9 cellular contexts compared by ENCODE assay signal in the genomic region with DNA sequence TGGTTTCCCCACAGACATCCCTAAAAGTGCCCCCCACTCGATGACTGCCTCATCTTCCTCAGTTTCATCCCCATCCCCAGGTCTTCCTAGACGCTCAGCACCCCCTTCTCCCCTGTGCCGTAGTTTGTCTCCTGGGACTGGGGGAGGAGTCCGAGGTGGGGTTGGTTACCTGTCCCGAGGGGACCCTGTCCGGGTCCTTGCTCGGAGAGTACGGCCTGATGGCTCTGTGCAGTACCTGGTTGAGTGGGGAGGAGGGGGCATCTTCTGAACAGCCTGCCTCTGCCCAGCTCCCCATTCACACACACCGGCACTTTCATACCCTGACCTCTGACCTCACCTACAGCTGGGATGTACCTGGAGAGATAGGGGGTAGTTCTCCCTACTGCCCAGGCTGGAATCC. TPM values are rescaled to one million over a fixed set of nuclear protein-coding genes. Genes with fewer than 3 reads are reported as not detected.
A peak's percentile ranks its signal among the peaks of the same experiment; 100 is the strongest.
DNase-seq lines count a peak whose midpoint lies in the region; ATAC-seq and TF ChIP-seq lines count a peak whose summit lies in the region.
"Had no signal": no experiment of that assay in that cellular context is flagged by ENCODE, and none has a peak within 500 bp of the region (broad histone marks: within the 10 kb centered on the region; RNA-seq: fewer than 3 reads in every experiment).

No MANE protein-coding gene starts in this region.

- peak overlapping the region; percentile 47 to 100 (median 88) for H3K27ac Mint-ChIP-seq in naive thymus-derived CD8-positive, alpha-beta T cell

- H3K27me3 ChIP-seq in BLaER1 (no peaks in the 10 kb centered on the region), Karpas-422 (ENCODE audit: low read length) (no peaks in the 10 kb centered on the region), breast epithelium (no peaks in the 10 kb centered on the region), thyroid gland (no peaks in the 10 kb centered on the region)

- peaks cover 37% of the 10 kb centered on the region for H3K79me2 ChIP-seq in Karpas-422 (ENCODE audit: low read length)

- H3K4me1 ChIP-seq in BLaER1 (peaks cover 80% of the 10 kb centered on the region), Karpas-422 (ENCODE audit: low read length) (peaks cover 63% of the 10 kb centered on the region), breast epithelium (peaks cover 5 to 16% of the 10 kb centered on the region in 2 donors), thyroid gland (peaks cover 19 to 56% of the 10 kb centered on the region in 2 donors)

- peak overlapping the region; percentile 81 for H3K9ac ChIP-seq in BLaER1
- peak overlapping the region; percentile 77 for H3K9ac ChIP-seq in Karpas-422 (ENCODE audit: low read length)

- intact Hi-C loops in breast epithelium (cut with DNase I; ENCODE audit: low total_unique reads) (loop anchor here (10.0 kb wide), 1 partner anchor 541 kb away; no protein-coding TSS in a partner anchor), thyroid gland (cut with DNase I) (no loop called here)

- POLR2A ChIA-PET in naive thymus-derived CD8-positive, alpha-beta T cell (lab: Charles Lee) = interaction anchor here (0.7 to 3.7 kb wide), 4 partner anchors 10 to 164 kb away, joined by 3 to 20 read pairs (median 10); partner anchors contain the start of gene BAK1

- peaks cover 46 to 94% (median 79%) of the 10 kb centered on the region in 4 donors for H3K4me1 Mint-ChIP-seq in naive thymus-derived CD8-positive, alpha-beta T cell

- no peak for TF ChIP-seq CTCF in breast epithelium (IDR thresholded peaks at IDR 0.05)
- TF ChIP-seq CTCF in thyroid gland (IDR thresholded peaks at IDR 0.05) = no peak

- H3K4me2 ChIP-seq in BLaER1 (peak overlapping the region; percentile 98), Karpas-422 (ENCODE audit: low read depth, low read length, poor library complexity, severe bottlenecking) (peak overlapping the region; percentile 85)

- H3K36me3 Mint-ChIP-seq in naive thymus-derived CD8-positive, alpha-beta T cell = peaks cover 0 to 48% (median 10%) of the 10 kb centered on the region in 3 donors

- H3K4me3 Mint-ChIP-seq in naive thymus-derived CD8-positive, alpha-beta T cell = peak overlapping the region in 9 of 10 donors; percentile 37 to 91 (median 74)

- peaks cover 42% of the 10 kb centered on the region for H3K36me3 ChIP-seq in BLaER1
- peaks cover 5% of the 10 kb centered on the region; the same call in 1 of the 2 replicates for H3K36me3 ChIP-seq in Karpas-422 (ENCODE audit: insufficient read depth, low read length)
- H3K36me3 ChIP-seq in breast epithelium = no peaks in the 10 kb centered on the region
- peaks cover 31 to 32% of the 10 kb centered on the region in 2 donors for H3K36me3 ChIP-seq in thyroid gland

- no peak overlapping the region for H2AFZ ChIP-seq in Karpas-422 (ENCODE audit: low read length)

- H4K20me1 ChIP-seq in BLaER1 = peaks cover 53% of the 10 kb centered on the region
- H4K20me1 ChIP-seq in Karpas-422 (ENCODE audit: insufficient read depth, low read depth, low read length) = no peaks in the 10 kb centered on the region

- no peak overlapping the region for H3K27ac ChIP-seq in BLaER1
- peak overlapping the region; percentile 49 for H3K27ac ChIP-seq in Karpas-422 (ENCODE audit: low read length)
- peak overlapping the region; percentile 2 to 49 for H3K27ac ChIP-seq in breast epithelium
- H3K27ac ChIP-seq in thyroid gland = no peak overlapping the region

- DNase-seq in Karpas-422 (no peak), breast epithelium (ENCODE audit: low spot score in 2 of 2) (no peak), AG08396 (ENCODE audit: low spot score) (no peak), NCI-H510A treated with DMSO at 0.1 percent for 48 hours (lab: John Stamatoyannopoulos, UW) (no peak), DMS153 (lab: John Stamatoyannopoulos, UW) (no peak), thyroid gland (no peak)
- DNase-seq in naive thymus-derived CD8-positive, alpha-beta T cell = no peak
- DNase-seq: NCI-H2029 treated with DMSO at 0.1 percent for 48 hours had no signal

- H3K9me2 ChIP-seq in Karpas-422 (replicated peaks; ENCODE audit: insufficient read depth, low read length) = no peaks in the 10 kb centered on the region

- no peaks in the 10 kb centered on the region for H3K9me3 Mint-ChIP-seq in naive thymus-derived CD8-positive, alpha-beta T cell

- 72 to 74% methylated on average over 9 of the region's 9 CpGs for WGBS in thyroid gland, 2 donors

- TF ChIP-seq POLR2A in breast epithelium (IDR thresholded peaks at IDR 0.05) (no peak), thyroid gland (IDR thresholded peaks at IDR 0.05) (no peak)

- H3K9me3 ChIP-seq in BLaER1 (no peaks in the 10 kb centered on the region), Karpas-422 (ENCODE audit: low read length) (no peaks in the 10 kb centered on the region), breast epithelium (no peaks in the 10 kb centered on the region), thyroid gland (no peaks in the 10 kb centered on the region)

- no peaks in the 10 kb centered on the region for H3K27me3 Mint-ChIP-seq in naive thymus-derived CD8-positive, alpha-beta T cell

- no peak for ATAC-seq in naive thymus-derived CD8-positive, alpha-beta T cell

- H3K4me3 ChIP-seq in BLaER1 = peak overlapping the region; percentile 81
- H3K4me3 ChIP-seq in Karpas-422 (ENCODE audit: low read length) = peak overlapping the region; percentile 69
- H3K4me3 ChIP-seq in breast epithelium = no peak overlapping the region
- no peak overlapping the region for H3K4me3 ChIP-seq in thyroid gland (replicated peaks in 1 of 3)

RNA-seq across cellular contexts. Expression of gene CUTA, which starts 2.1 kb away (rescaled TPM):
- total RNA-seq in Karpas-422 (2014; rRNA removed; shearing (Covaris generic); ENCODE audit: low replicate concordance) = 223 and 260 TPM in 2 replicates
- total RNA-seq in breast epithelium (100 to 1,000 TPM in 2 of 3 donors, 10 to 100 TPM in 1; 81.3 to 123 (median 111) TPM), thyroid gland (100 to 1,000 TPM; 165 to 296 (median 257) TPM)
- total RNA-seq in naive thymus-derived CD8-positive, alpha-beta T cell = 100 to 1,000 TPM; 198 to 201 TPM
- polyA plus RNA-seq in naive thymus-derived CD8-positive, alpha-beta T cell = 100 to 1,000 TPM; 338 to 441 (median 385) TPM

RNA-seq across cellular contexts. Expression of gene SYNGAP1, which starts 4.0 kb away (rescaled TPM):
- 16.3 and 16.7 TPM in 2 replicates for total RNA-seq in Karpas-422 (2014; rRNA removed; shearing (Covaris generic); ENCODE audit: low replicate concordance)
- 10 to 100 TPM in 2 of 3 donors, 1 to 10 TPM in 1; 6.1 to 12.5 (median 10.7) TPM for total RNA-seq in breast epithelium
- total RNA-seq in naive thymus-derived CD8-positive, alpha-beta T cell = 10 to 100 TPM; 57.0 to 66.6 TPM
- 1 to 10 TPM in 2 of 3 donors, under 1 TPM in 1; 0.38 to 1.9 (median 1.4) TPM for polyA plus RNA-seq in naive thymus-derived CD8-positive, alpha-beta T cell
- total RNA-seq in thyroid gland = 10 to 100 TPM in 3 of 4 donors, 1 to 10 TPM in 1; 10.0 to 15.3 (median 12.2) TPM

RNA-seq across cellular contexts. Expression of gene PHF1, which starts 5.0 kb away (rescaled TPM):
- 32.6 and 66.6 TPM in 2 replicates for total RNA-seq in Karpas-422 (2014; rRNA removed; shearing (Covaris generic); ENCODE audit: low replicate concordance)
- total RNA-seq in breast epithelium (10 to 100 TPM; 72.8 to 82.8 (median 77.3) TPM), thyroid gland (100 to 1,000 TPM in 1 of 4 donors, 10 to 100 TPM in 3; 75.3 to 109 (median 88.5) TPM)
- 100 to 1,000 TPM; 213 to 223 TPM for total RNA-seq in naive thymus-derived CD8-positive, alpha-beta T cell
- polyA plus RNA-seq in naive thymus-derived CD8-positive, alpha-beta T cell = 10 to 100 TPM; 44.3 to 71.4 (median 45.3) TPM

RNA-seq across cellular contexts. Expression of gene KIFC1, which starts 24.2 kb away (rescaled TPM):
- 37.8 and 42.8 TPM in 2 replicates for total RNA-seq in Karpas-422 (2014; rRNA removed; shearing (Covaris generic); ENCODE audit: low replicate concordance)
- total RNA-seq in breast epithelium (1 to 10 TPM; 2.0 to 3.8 (median 3.2) TPM), thyroid gland (1 to 10 TPM in 2 of 4 donors, under 1 TPM in 2; 0.13 to 4.3 (median 0.91) TPM)
- 1 to 10 TPM in 1 of 2 experiments, under 1 TPM in 1; 0.60 to 1.2 TPM for total RNA-seq in naive thymus-derived CD8-positive, alpha-beta T cell
- polyA plus RNA-seq in naive thymus-derived CD8-positive, alpha-beta T cell = under 1 TPM in 2 of 3 donors, not detected in 1; 0.26 to 0.46 TPM

RNA-seq across cellular contexts. Expression of gene ZBTB9, which starts 38.5 kb away (rescaled TPM):
- 5.1 and 6.8 TPM in 2 replicates for total RNA-seq in Karpas-422 (2014; rRNA removed; shearing (Covaris generic); ENCODE audit: low replicate concordance)
- total RNA-seq in breast epithelium (1 to 10 TPM; 1.9 to 5.1 (median 3.6) TPM), thyroid gland (1 to 10 TPM; 4.1 to 5.9 (median 4.6) TPM)
- 10 to 100 TPM; 10.6 to 11.9 TPM for total RNA-seq in naive thymus-derived CD8-positive, alpha-beta T cell
- polyA plus RNA-seq in naive thymus-derived CD8-positive, alpha-beta T cell = 10 to 100 TPM in 1 of 3 donors, 1 to 10 TPM in 2; 3.7 to 10.4 (median 6.4) TPM

Comparison
In these comparisons a context has a peak if more than half of its experiments do, and no peak if none do; other contexts are left out.
1. H3K27ac ChIP-seq: peak in Karpas-422 (single experiment) and breast epithelium (2 of 2); none in BLaER1 (single experiment) and thyroid gland (0 of 3).
2. H3K4me3 ChIP-seq: peak in BLaER1 (single experiment) and Karpas-422 (single experiment); none in breast epithelium (0 of 3) and thyroid gland (0 of 3).